17 cellular contexts compared by ENCODE assay signal in genomic region chr7:27651702-27652101, GRCh38.
"Had no signal": no experiment of that assay in that cellular context is flagged by ENCODE, and none has a peak within 500 bp of the region (broad histone marks: within the 10 kb centered on the region; RNA-seq: fewer than 3 reads in every experiment).

No MANE protein-coding gene starts in this region.

- H3K4me1 ChIP-seq: lower lobe of right lung had no signal

- H3K9me3 ChIP-seq: body of pancreas, lower lobe of right lung, psoas muscle, right lobe of liver, SJCRH30 had no signal

- H3K27me3 ChIP-seq: body of pancreas, right lobe of liver, SJCRH30 had no signal

- DNase-seq: activated CD4-positive, alpha-beta memory T cell treated with anti-CD3 and anti-CD28 coated beads, Interleukin-2, amount 10 ng/mL, durations not matched to agents 7 days and 5 days; activated CD4-positive, alpha-beta T cell treated with anti-CD3 and anti-CD28 coated beads for 36 hours; body of pancreas; erythroblast; foreskin melanocyte; lower lobe of right lung; natural killer cell; nucleus accumbens; psoas muscle; right lobe of liver; SJCRH30; stimulated activated CD4-positive, alpha-beta T cell treated with anti-CD3 and anti-CD28 coated beads, Interleukin-12 subunit alpha, Interleukin-12 subunit beta, amount 100 ng/mL, for 4 hours; stimulated activated naive CD4-positive, alpha-beta T cell; substantia nigra; T-cell; T1000; WERI-Rb-1 had no signal

- ATAC-seq: activated CD4-positive, alpha-beta T cell treated with anti-CD3 and anti-CD28 coated beads for 36 hours; body of pancreas; lower lobe of right lung; natural killer cell; psoas muscle; right lobe of liver; T-cell had no signal

- H3K27ac ChIP-seq: body of pancreas, lower lobe of right lung, psoas muscle, right lobe of liver, SJCRH30, WERI-Rb-1 had no signal

- H3K4me3 ChIP-seq: body of pancreas, lower lobe of right lung, psoas muscle, right lobe of liver, SJCRH30 had no signal
